Comparison of ENCODE assay signal across 8 cellular contexts in the genomic region with DNA sequence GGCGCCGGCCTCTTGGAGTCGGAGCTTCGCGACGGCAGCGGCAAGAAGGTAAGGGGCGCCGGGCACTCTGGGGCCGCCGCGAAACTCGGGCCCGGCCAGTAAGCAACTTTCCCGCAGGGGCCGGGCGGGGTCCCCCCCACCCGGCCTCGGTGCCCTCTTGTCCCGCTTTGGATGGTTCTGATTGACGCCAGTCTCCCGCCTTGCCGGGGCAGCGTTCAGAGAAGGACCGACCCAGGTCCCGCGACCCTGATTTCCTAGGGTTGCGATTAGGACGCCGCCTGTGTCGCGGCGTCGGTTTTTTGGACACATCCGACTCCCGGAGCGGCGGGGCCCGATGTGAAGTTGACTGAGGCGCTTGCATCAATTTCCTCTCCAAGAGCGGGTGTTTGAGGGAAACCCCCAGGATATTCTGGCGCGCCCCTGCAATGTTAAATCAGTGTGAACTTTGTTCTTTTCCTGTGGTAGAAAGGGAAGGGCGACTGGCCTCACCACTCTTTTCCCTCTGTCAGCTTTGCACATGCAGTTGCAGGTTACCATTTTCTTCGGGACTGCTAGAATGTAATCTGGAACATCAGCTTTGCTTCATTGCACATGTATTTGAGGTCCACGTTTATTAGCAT. TPM values are rescaled to one million over a fixed set of nuclear protein-coding genes. Genes with fewer than 3 reads are reported as not detected.
DNase-seq lines count a peak whose midpoint lies in the region; ATAC-seq and TF ChIP-seq lines count a peak whose summit lies in the region.

No MANE protein-coding gene starts in this region.

- peak overlapping the region; percentile 80 to 94 (median 91) for H3K4me3 ChIP-seq in gastrocnemius medialis

- no peaks in the 10 kb centered on the region for H3K27me3 ChIP-seq in gastrocnemius medialis

- peaks cover 7% of the 10 kb centered on the region for H3K27me3 Mint-ChIP-seq in activated naive CD8-positive, alpha-beta T cell treated with anti-CD3 and anti-CD28 coated beads, Interleukin-2, amount 10 ng/mL, durations not matched to agents 7 days and 5 days

- intact Hi-C loops in gastrocnemius medialis (cut with DNase I; ENCODE audit: low total_unique reads), result no loop called here

- in situ Hi-C loops in gastrocnemius medialis (cut with MboI; ENCODE audit: low sequenced_read_pairs in 4 of 4), result no loop called here

- no peaks in the 10 kb centered on the region for H3K36me3 Mint-ChIP-seq in activated naive CD8-positive, alpha-beta T cell treated with anti-CD3 and anti-CD28 coated beads, Interleukin-2, amount 10 ng/mL, durations not matched to agents 7 days and 5 days

- no peaks in the 10 kb centered on the region for H3K9me3 ChIP-seq in gastrocnemius medialis

- peak overlapping the region; percentile 96 to 97 (median 96) for H3K27ac ChIP-seq in gastrocnemius medialis

- peaks cover 29 to 35% of the 10 kb centered on the region in 2 donors for H3K4me1 ChIP-seq in gastrocnemius medialis

- POLR2A ChIA-PET in activated naive CD8-positive, alpha-beta T cell treated with anti-CD3 and anti-CD28 coated beads, Interleukin-2, amount 10 ng/mL, durations not matched to agents 7 days and 5 days (lab: Charles Lee), result no interaction called here

- TF ChIP-seq POLR2A in GM19099 (IDR thresholded peaks at IDR 0.05; ENCODE audit: extremely low read depth, insufficient read length, low read depth) (peak; percentile 66), gastrocnemius medialis (IDR thresholded peaks at IDR 0.05) (no peak)

- no peaks in the 10 kb centered on the region for H3K9me3 Mint-ChIP-seq in activated naive CD8-positive, alpha-beta T cell treated with anti-CD3 and anti-CD28 coated beads, Interleukin-2, amount 10 ng/mL, durations not matched to agents 7 days and 5 days

- peak; percentile 60 for DNase-seq in RKO (ENCODE audit: low spot score)
- peak; percentile 69 for DNase-seq in activated naive CD8-positive, alpha-beta T cell treated with anti-CD3 and anti-CD28 coated beads, Interleukin-2, amount 10 ng/mL, durations not matched to agents 7 days and 5 days
- peak; percentile 40 to 42 for DNase-seq in hippocampal formation (lab: John Stamatoyannopoulos, UW)
- DNase-seq in gastrocnemius medialis, result no peak
- DNase-seq in NCI-H2107 (lab: John Stamatoyannopoulos, UW), result no peak

- no peak for ATAC-seq in activated naive CD8-positive, alpha-beta T cell treated with anti-CD3 and anti-CD28 coated beads, Interleukin-2, amount 10 ng/mL, durations not matched to agents 7 days and 5 days (ENCODE audit: low read depth)
- no peak for ATAC-seq in gastrocnemius medialis
- no peak for ATAC-seq in GM21576 (IDR thresholded peaks at IDR 0.05; ENCODE audit: unreplicated experiment)
- ATAC-seq in HG03342 (IDR thresholded peaks at IDR 0.05; ENCODE audit: unreplicated experiment), result no peak

- TF ChIP-seq CTCF in gastrocnemius medialis (IDR thresholded peaks at IDR 0.05 in 4 of 5, conservative IDR thresholded peaks at IDR 0.05 in 1 of 5), result no peak

- peak overlapping the region; percentile 92 for H3K4me3 Mint-ChIP-seq in activated naive CD8-positive, alpha-beta T cell treated with anti-CD3 and anti-CD28 coated beads, Interleukin-2, amount 10 ng/mL, durations not matched to agents 7 days and 5 days

- peaks cover 44% of the 10 kb centered on the region for H3K4me1 Mint-ChIP-seq in activated naive CD8-positive, alpha-beta T cell treated with anti-CD3 and anti-CD28 coated beads, Interleukin-2, amount 10 ng/mL, durations not matched to agents 7 days and 5 days

- H3K27ac Mint-ChIP-seq in activated naive CD8-positive, alpha-beta T cell treated with anti-CD3 and anti-CD28 coated beads, Interleukin-2, amount 10 ng/mL, durations not matched to agents 7 days and 5 days, result peak overlapping the region; percentile 91

- H3K36me3 ChIP-seq in gastrocnemius medialis, result no peaks in the 10 kb centered on the region

RNA-seq across cellular contexts. Expression of a gene that starts 0.8 kb away (rescaled TPM):
- total RNA-seq in activated naive CD8-positive, alpha-beta T cell treated with anti-CD3 and anti-CD28 coated beads, Interleukin-2, amount 10 ng/mL, durations not matched to agents 7 days and 5 days, result 10 to 100 TPM; 22.3 to 27.7 TPM
- 10 to 100 TPM in 3 of 4 donors, 1 to 10 TPM in 1; 6.3 to 20.6 (median 13.9) TPM for total RNA-seq in gastrocnemius medialis

Comparison
In these comparisons a context has a peak if more than half of its experiments do, and no peak if none do; other contexts are left out.
1. DNase-seq: peak in RKO (single experiment), activated naive CD8-positive, alpha-beta T cell treated with anti-CD3 and anti-CD28 coated beads, Interleukin-2, amount 10 ng/mL, durations not matched to agents 7 days and 5 days (single experiment) and hippocampal formation (2 of 2); none in gastrocnemius medialis (0 of 2) and NCI-H2107 (single experiment).